ENCODE assay signal across 20 cellular contexts in genomic region chr5:125510651-125511050, GRCh38.
"Had no signal": no experiment of that assay in that cellular context is flagged by ENCODE, and none has a peak within 500 bp of the region (broad histone marks: within the 10 kb centered on the region; RNA-seq: fewer than 3 reads in every experiment).

No MANE protein-coding gene starts in this region.

- ATAC-seq: activated CD4-positive, alpha-beta T cell treated with anti-CD3 and anti-CD28 coated beads for 36 hours; PC-3 had no signal

- H3K36me3 ChIP-seq: brain microvascular endothelial cell had no signal

- H3K27me3 ChIP-seq: brain microvascular endothelial cell had no signal

- DNase-seq: activated CD4-positive, alpha-beta memory T cell treated with anti-CD3 and anti-CD28 coated beads, Interleukin-2, amount 10 ng/mL, durations not matched to agents 7 days and 5 days; activated CD4-positive, alpha-beta T cell treated with anti-CD3 and anti-CD28 coated beads for 36 hours; activated CD4-positive, alpha-beta T cell treated with anti-CD3 and anti-CD28 coated beads, Interleukin-2, amount 50 U/mL, for 1 hour; activated naive CD4-positive, alpha-beta T cell; activated T-cell treated with anti-CD3 and anti-CD28 coated beads for 4 hours; amygdala; brain microvascular endothelial cell; caudate nucleus; MM.1S; NCI-H1048; NCI-H146; NCI-H187 treated with DMSO at 0.1 percent for 48 hours; NCI-H2081 treated with DMSO at 0.1 percent for 48 hours; NCI-H446; NCI-H524; PC-3; SHP77 treated with DMSO at 0.1 percent for 48 hours had no signal

- H3K27ac ChIP-seq: brain microvascular endothelial cell, VCaP had no signal

- FAIRE-seq: astrocyte, TTC549 had no signal
